8 cellular contexts compared by ENCODE assay signal in genomic region chr20:48921168-48921882, GRCh38. TPM values are rescaled to one million over a fixed set of nuclear protein-coding genes. Genes with fewer than 3 reads are reported as not detected.
A peak's percentile ranks its signal among the peaks of the same experiment; 100 is the strongest.
DNase-seq lines count a peak whose midpoint lies in the region; ATAC-seq and TF ChIP-seq lines count a peak whose summit lies in the region.

Gene ARFGEF2 (plus strand): TSS chr20:48921711. CDS start chr20:48921890, 179 bp downstream.

- H3K27me3 Mint-ChIP-seq in T-cell, result no peaks in the 10 kb centered on the region

- H3K27ac ChIP-seq in adipose tissue (ENCODE audit: low read depth, low read length) (peak within 1 kb of the TSS; percentile 51), transverse colon (peak within 1 kb of the TSS; percentile 95 to 99 (median 98))

- TF ChIP-seq CTCF in GM12873 (IDR thresholded peaks at IDR 0.05; ENCODE audit: insufficient read depth, low read depth, low read length, missing control alignments), result peak; percentile 13
- peak in 2 of 5 experiments; percentile 2 to 47 for TF ChIP-seq CTCF in transverse colon (IDR thresholded peaks at IDR 0.05)

- peak; percentile 85 for DNase-seq in NCI-H1436 (lab: John Stamatoyannopoulos, UW)
- peak; percentile 72 to 91 (median 82) for DNase-seq in T-cell
- peak; percentile 97 for DNase-seq in cardiac septum (ENCODE audit: low spot score)
- DNase-seq in pons (ENCODE audit: low spot score), result peak; percentile 95
- peak; percentile 95 for DNase-seq in transverse colon

- ATAC-seq in HG02763 (IDR thresholded peaks at IDR 0.05; ENCODE audit: unreplicated experiment) (peak; percentile 84), T-cell (replicated peaks in 1 of 4) (peak; percentile 95 to 97 (median 96))

- intact Hi-C loops in cardiac septum (cut with DNase I) (no loop called here), transverse colon (cut with DNase I; ENCODE audit: low total_unique reads) (no loop called here)

- no peaks in the 10 kb centered on the region for H3K9me3 ChIP-seq in transverse colon

- H3K4me1 ChIP-seq in transverse colon, result peaks cover 10 to 59% (median 37%) of the 10 kb centered on the region in 4 donors

- no peaks in the 10 kb centered on the region for H3K36me3 Mint-ChIP-seq in T-cell

- in situ Hi-C loops in transverse colon (cut with MboI; ENCODE audit: low pct_ligation_motif_present in 1 of 4, low pct_unique_long_range_greater_than_20kb in 1 of 4, low sequenced_read_pairs in 3 of 4), result no loop called here

- no peak for TF ChIP-seq EP300 in transverse colon (IDR thresholded peaks at IDR 0.05; ENCODE audit: low read depth)

- H3K36me3 ChIP-seq in transverse colon, result no peaks in the 10 kb centered on the region

- peak within 1 kb of the TSS; percentile 91 to 94 for H3K27ac Mint-ChIP-seq in T-cell

- no peaks in the 10 kb centered on the region for H3K9me3 Mint-ChIP-seq in T-cell

- H3K4me3 Mint-ChIP-seq in T-cell, result peak within 1 kb of the TSS; percentile 89 to 98 (median 92)

- 0 to 1% (median 0%) methylated on average over 68 to 70 of the region's 70 CpGs for WGBS in adipose tissue, 3 donors
- WGBS in transverse colon (ENCODE audit: low coverage in 1 of 2), 2 donors, result 0 to 1% methylated on average over 14 to 44 of the region's 70 CpGs

- CTCF ChIA-PET in T-cell (lab: Charles Lee), result interaction anchor here in 1 of 2 donors (0.6 kb wide), 2 partner anchors 13 to 1649 kb away, joined by 4 to 5 read pairs; no protein-coding TSS in a partner anchor

- POLR2A ChIA-PET in T-cell (lab: Charles Lee), result interaction anchor here in 1 of 2 donors (0.7 to 1.1 kb wide), 2 partner anchors 10 to 13 kb away, joined by 3 to 4 read pairs; no protein-coding TSS in a partner anchor

- H3K4me1 Mint-ChIP-seq in T-cell, result peaks cover 48 to 54% (median 54%) of the 10 kb centered on the region in 3 donors

- peak within 1 kb of the TSS; percentile 73 to 97 (median 86) for H3K4me3 ChIP-seq in transverse colon

- no peaks in the 10 kb centered on the region for H3K27me3 ChIP-seq in transverse colon

- TF ChIP-seq POLR2A in transverse colon (IDR thresholded peaks at IDR 0.05), result peak; percentile 96

RNA-seq across cellular contexts. Expression of gene ARFGEF2, which starts in this region (rescaled TPM):
- 10 to 100 TPM; 23.4 to 30.3 (median 26.0) TPM for total RNA-seq in T-cell
- polyA plus RNA-seq in adipose tissue, result 10 to 100 TPM in 1 of 3 donors, 1 to 10 TPM in 2; 8.1 to 10.0 (median 9.6) TPM
- total RNA-seq in cardiac septum, result 37.0 TPM
- 10 to 100 TPM; 52.5 to 69.5 (median 68.5) TPM for total RNA-seq in transverse colon

Comparison
In these comparisons a context has a peak if more than half of its experiments do, and no peak if none do; other contexts are left out.
1. Peak in every context shown above with its lines: DNase-seq, ATAC-seq, H3K4me3 ChIP-seq and H3K27ac ChIP-seq.